ENCODE assay signal across 1 cellular context in the genomic region with DNA sequence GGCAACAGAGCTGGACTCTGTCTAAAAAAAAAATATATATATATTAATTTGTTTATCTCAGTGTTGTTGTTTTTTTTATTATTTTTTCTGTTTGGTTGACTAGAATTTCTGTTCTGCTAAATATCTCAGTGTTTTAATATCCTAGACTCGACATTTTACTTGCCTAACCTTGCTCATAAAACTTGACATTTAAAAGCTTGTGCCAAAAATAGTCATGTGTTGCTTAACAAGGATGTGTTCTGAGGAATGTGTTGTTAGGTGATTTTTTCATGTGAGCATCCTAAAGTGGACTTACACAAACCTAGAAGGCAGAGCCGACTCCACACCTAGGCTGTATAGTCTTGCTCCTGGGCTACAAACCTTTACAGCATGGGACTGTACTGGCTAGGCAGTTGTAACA.
TF ChIP-seq lines count a peak whose summit lies in the region.

No MANE protein-coding gene starts in this region.

TF ChIP-seq in K562, 482 proteins besides CTCF, POLR2A, EP300 and RAD21:
- TF ChIP-seq POLR2AphosphoS5 (IDR thresholded peaks at IDR 0.05; ENCODE audit: control insufficient read depth, insufficient read depth, low read depth, low read length) (no peak), TGIF2 (CRISPR knock-in tag; IDR thresholded peaks at IDR 0.05) (no peak), LARP7 (IDR thresholded peaks at IDR 0.05) (no peak), JUND (IDR thresholded peaks at IDR 0.05; ENCODE audit: borderline replicate concordance, low read depth, low read length) (no peak), JUND (tag; IDR thresholded peaks at IDR 0.05; ENCODE audit: borderline replicate concordance, low read depth, low read length) (no peak), ELF2 (CRISPR knock-in tag; IDR thresholded peaks at IDR 0.05) (no peak), FOXM1 (IDR thresholded peaks at IDR 0.05; ENCODE audit: low read depth) (no peak), FOXM1 (CRISPR knock-in tag; IDR thresholded peaks at IDR 0.05; ENCODE audit: low read depth) (no peak), ZNF253 (CRISPR knock-in tag; conservative IDR thresholded peaks at IDR 0.05) (no peak), TAF7 (tag; IDR thresholded peaks at IDR 0.05) (no peak), FOXK1 (CRISPR knock-in tag; IDR thresholded peaks at IDR 0.05; ENCODE audit: borderline replicate concordance) (no peak), HNRNPK (IDR thresholded peaks at IDR 0.05; ENCODE audit: low read depth, low read length, poor library complexity, severe bottlenecking) (no peak), RAD51 (IDR thresholded peaks at IDR 0.05; ENCODE audit: borderline replicate concordance, low read depth) (no peak), NFXL1 (CRISPR knock-in tag; IDR thresholded peaks at IDR 0.05) (no peak), KDM2B (CRISPR knock-in tag; IDR thresholded peaks at IDR 0.05) (no peak), POLR3A (IDR thresholded peaks at IDR 0.05; ENCODE audit: borderline replicate concordance, extremely low read depth, insufficient read depth, insufficient read length) (no peak), HCFC1 (IDR thresholded peaks at IDR 0.05; ENCODE audit: low read depth, low read length) (no peak)
- TF ChIP-seq, protein P1, sequence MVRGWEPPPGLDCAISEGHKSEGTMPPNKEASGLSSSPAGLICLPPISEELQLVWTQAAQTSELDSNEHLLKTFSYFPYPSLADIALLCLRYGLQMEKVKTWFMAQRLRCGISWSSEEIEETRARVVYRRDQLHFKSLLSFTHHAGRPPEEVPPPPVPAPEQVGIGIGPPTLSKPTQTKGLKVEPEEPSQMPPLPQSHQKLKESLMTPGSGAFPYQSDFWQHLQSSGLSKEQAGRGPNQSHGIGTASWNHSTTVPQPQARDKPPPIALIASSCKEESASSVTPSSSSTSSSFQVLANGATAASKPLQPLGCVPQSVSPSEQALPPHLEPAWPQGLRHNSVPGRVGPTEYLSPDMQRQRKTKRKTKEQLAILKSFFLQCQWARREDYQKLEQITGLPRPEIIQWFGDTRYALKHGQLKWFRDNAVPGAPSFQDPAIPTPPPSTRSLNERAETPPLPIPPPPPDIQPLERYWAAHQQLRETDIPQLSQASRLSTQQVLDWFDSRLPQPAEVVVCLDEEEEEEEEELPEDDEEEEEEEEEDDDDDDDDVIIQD (CRISPR knock-in tag; IDR thresholded peaks at IDR 0.05): no peak
- TF ChIP-seq, protein P2, sequence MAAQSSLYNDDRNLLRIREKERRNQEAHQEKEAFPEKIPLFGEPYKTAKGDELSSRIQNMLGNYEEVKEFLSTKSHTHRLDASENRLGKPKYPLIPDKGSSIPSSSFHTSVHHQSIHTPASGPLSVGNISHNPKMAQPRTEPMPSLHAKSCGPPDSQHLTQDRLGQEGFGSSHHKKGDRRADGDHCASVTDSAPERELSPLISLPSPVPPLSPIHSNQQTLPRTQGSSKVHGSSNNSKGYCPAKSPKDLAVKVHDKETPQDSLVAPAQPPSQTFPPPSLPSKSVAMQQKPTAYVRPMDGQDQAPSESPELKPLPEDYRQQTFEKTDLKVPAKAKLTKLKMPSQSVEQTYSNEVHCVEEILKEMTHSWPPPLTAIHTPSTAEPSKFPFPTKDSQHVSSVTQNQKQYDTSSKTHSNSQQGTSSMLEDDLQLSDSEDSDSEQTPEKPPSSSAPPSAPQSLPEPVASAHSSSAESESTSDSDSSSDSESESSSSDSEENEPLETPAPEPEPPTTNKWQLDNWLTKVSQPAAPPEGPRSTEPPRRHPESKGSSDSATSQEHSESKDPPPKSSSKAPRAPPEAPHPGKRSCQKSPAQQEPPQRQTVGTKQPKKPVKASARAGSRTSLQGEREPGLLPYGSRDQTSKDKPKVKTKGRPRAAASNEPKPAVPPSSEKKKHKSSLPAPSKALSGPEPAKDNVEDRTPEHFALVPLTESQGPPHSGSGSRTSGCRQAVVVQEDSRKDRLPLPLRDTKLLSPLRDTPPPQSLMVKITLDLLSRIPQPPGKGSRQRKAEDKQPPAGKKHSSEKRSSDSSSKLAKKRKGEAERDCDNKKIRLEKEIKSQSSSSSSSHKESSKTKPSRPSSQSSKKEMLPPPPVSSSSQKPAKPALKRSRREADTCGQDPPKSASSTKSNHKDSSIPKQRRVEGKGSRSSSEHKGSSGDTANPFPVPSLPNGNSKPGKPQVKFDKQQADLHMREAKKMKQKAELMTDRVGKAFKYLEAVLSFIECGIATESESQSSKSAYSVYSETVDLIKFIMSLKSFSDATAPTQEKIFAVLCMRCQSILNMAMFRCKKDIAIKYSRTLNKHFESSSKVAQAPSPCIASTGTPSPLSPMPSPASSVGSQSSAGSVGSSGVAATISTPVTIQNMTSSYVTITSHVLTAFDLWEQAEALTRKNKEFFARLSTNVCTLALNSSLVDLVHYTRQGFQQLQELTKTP (IDR thresholded peaks at IDR 0.05; ENCODE audit: low read depth in 1 of 2, partially characterized antibody in 2 of 2): no peak
